Comparison of ENCODE assay signal across 30 cellular contexts in genomic region chr5:151829370-151829769, GRCh38. TPM values are rescaled to one million over a fixed set of nuclear protein-coding genes. Genes with fewer than 3 reads are reported as not detected.
DNase-seq lines count a peak whose midpoint lies in the region; TF ChIP-seq lines count a peak whose summit lies in the region.
"Had no signal": no experiment of that assay in that cellular context is flagged by ENCODE, and none has a peak within 500 bp of the region (broad histone marks: within the 10 kb centered on the region; RNA-seq: fewer than 3 reads in every experiment).

No MANE protein-coding gene starts in this region.

- H3K27me3 Mint-ChIP-seq in endodermal cell (ENCODE audit: insufficient read depth) = peaks cover 7% of the 10 kb centered on the region
- H3K27me3 Mint-ChIP-seq: B cell; CD4-positive, alpha-beta memory T cell; CD4-positive, alpha-beta T cell; CD4-positive, CD25-positive, alpha-beta regulatory T cell had no signal

- H3K9me3 ChIP-seq in HEK293 (ENCODE audit: control insufficient read depth, insufficient read depth, low read depth, low read length) = no peaks in the 10 kb centered on the region
- H3K9me3 ChIP-seq in endodermal cell (ENCODE audit: control insufficient read depth, low read length) = peaks cover 72% of the 10 kb centered on the region
- H3K9me3 ChIP-seq: BE2C had no signal

- H3K4me3 Mint-ChIP-seq in endodermal cell = no peak overlapping the region
- H3K4me3 Mint-ChIP-seq: B cell; CD14-positive monocyte; CD4-positive, alpha-beta T cell; CD8-positive, alpha-beta T cell had no signal

- H3K27ac ChIP-seq in HEK293 (ENCODE audit: extremely low read depth, low read depth, low read length) (no peak overlapping the region), endodermal cell (ENCODE audit: low read depth, low read length) (no peak overlapping the region)
- H3K27ac ChIP-seq: 22Rv1; A549; BLaER1; BLaER1 treated with 17β-estradiol and CSF1 and Interleukin-3, amounts not matched to agents 10 nM and 100 nM; C4-2B had no signal

- H3K36me3 ChIP-seq in HEK293 (ENCODE audit: control insufficient read depth in 2 of 2, insufficient read depth in 1 of 2, low read length in 2 of 2) (peaks cover 6 to 8% of the 10 kb centered on the region in 2 experiments; a peak in 2 of 3 replicates), endodermal cell (ENCODE audit: control insufficient read depth, insufficient read depth, low read length) (peaks cover 71% of the 10 kb centered on the region)

- H3K9ac ChIP-seq in endodermal cell (ENCODE audit: extremely low read depth, low read length, poor library complexity, severe bottlenecking) = no peak overlapping the region
- H3K9ac ChIP-seq: BLaER1; BLaER1 treated with 17β-estradiol and CSF1 and Interleukin-3, amounts not matched to agents 10 nM and 100 nM had no signal

- no peaks in the 10 kb centered on the region for H3K4me1 ChIP-seq in HEK293 (ENCODE audit: control insufficient read depth, insufficient read depth, low read length)
- H3K4me1 ChIP-seq in endodermal cell (ENCODE audit: control insufficient read depth, insufficient read depth, low read length) = no peaks in the 10 kb centered on the region
- H3K4me1 ChIP-seq: A549; BE2C; BLaER1; BLaER1 treated with 17β-estradiol and CSF1 and Interleukin-3, amounts not matched to agents 10 nM and 100 nM; Caco-2 had no signal

- H3K27ac Mint-ChIP-seq in endodermal cell = no peak overlapping the region
- H3K27ac Mint-ChIP-seq: B cell; CD14-positive monocyte; CD4-positive, alpha-beta T cell; CD8-positive, alpha-beta T cell had no signal

- CTCF ChIA-PET in HEK293 (lab: Yijun Ruan, JAX) = interaction anchor here (3.7 to 4.7 kb wide), 2 partner anchors 313 to 520 kb away, joined by 27 to 53 read pairs; no protein-coding TSS in a partner anchor

- POLR2A ChIA-PET in HEK293 (lab: Yijun Ruan, JAX) = no interaction called here

- no peak for TF ChIP-seq CTCF in HEK293 (tag by site-specific recombination; IDR thresholded peaks at IDR 0.05)
- no peak for TF ChIP-seq CTCF in endodermal cell (conservative IDR thresholded peaks at IDR 0.05)

- H3K4me3 ChIP-seq in HEK293 (ENCODE audit: low read depth, low read length) (no peak overlapping the region), endodermal cell (ENCODE audit: low read length) (peak overlapping the region; percentile 9)
- H3K4me3 ChIP-seq: A549; BLaER1; BLaER1 treated with 17β-estradiol and CSF1 and Interleukin-3, amounts not matched to agents 10 nM and 100 nM had no signal

- H3K4me1 Mint-ChIP-seq in endodermal cell = peaks cover 5% of the 10 kb centered on the region
- H3K4me1 Mint-ChIP-seq: B cell, CD14-positive monocyte had no signal

- H3K27me3 ChIP-seq in endodermal cell (ENCODE audit: control insufficient read depth, insufficient read depth, low read length, poor library complexity, severe bottlenecking) = no peaks in the 10 kb centered on the region
- H3K27me3 ChIP-seq: BE2C; BLaER1; BLaER1 treated with 17β-estradiol and CSF1 and Interleukin-3, amounts not matched to agents 10 nM and 100 nM had no signal

- no peak for DNase-seq in endodermal cell
- no peak for DNase-seq in activated CD4-positive, CD25-positive, alpha-beta regulatory T cell (lab: John Stamatoyannopoulos, UW)
- DNase-seq in C1 segment of cervical spinal cord (lab: John Stamatoyannopoulos, UW) = no peak
- DNase-seq: 8988T; ACHN; AML-193; BE2C; Caco-2; Calu3; CD4-positive, alpha-beta memory T cell; CD4-positive, alpha-beta T cell; CD4-positive, CD25-positive, alpha-beta regulatory T cell; CD8-positive, alpha-beta memory T cell; CD8-positive, alpha-beta T cell; COR-L47; DMS 273 treated with DMSO at 0.1 percent for 48 hours; DMS153; DMS53; DMS79; DMS79 treated with DMSO at 0.1 percent for 48 hours; DND-41; EL had no signal

- H3K36me3 Mint-ChIP-seq in endodermal cell (ENCODE audit: low read depth) = peaks cover 74% of the 10 kb centered on the region

- peaks cover 53% of the 10 kb centered on the region for H3K9me3 Mint-ChIP-seq in endodermal cell

- WGBS in endodermal cell (ENCODE audit: insufficient coverage in 1 of 2, insufficient read length in 1 of 2), 2 experiments = 100% methylated on average over 1 of the region's 1 CpG

TF ChIP-seq in HEK293, 187 proteins besides CTCF, POLR2A, EP300 and RAD21:
- TF ChIP-seq ZNF121 (tag by site-specific recombination; IDR thresholded peaks at IDR 0.05) (no peak), ZNF266 (tag by site-specific recombination; IDR thresholded peaks at IDR 0.05; ENCODE audit: low read depth) (no peak), OSR2 (tag by site-specific recombination; IDR thresholded peaks at IDR 0.05) (no peak), ZEB2 (tag by site-specific recombination; IDR thresholded peaks at IDR 0.05) (no peak), ZNF677 (tag by site-specific recombination; IDR thresholded peaks at IDR 0.05) (peak; percentile 95), ZNF843 (tag by site-specific recombination; IDR thresholded peaks at IDR 0.05) (no peak), ZBTB10 (tag by site-specific recombination; IDR thresholded peaks at IDR 0.05) (no peak), ZNF398 (tag by site-specific recombination; IDR thresholded peaks at IDR 0.05) (no peak)
TF ChIP-seq in HEK293: peak in this region for 1.

RNA-seq across cellular contexts. Expression of gene G3BP1, which starts 57.6 kb away (rescaled TPM):
- 100 to 1,000 TPM; 346 to 376 TPM for total RNA-seq in endodermal cell
- 146 TPM for polyA plus RNA-seq in endodermal cell (2013, experiment 1 of 2)
- polyA plus RNA-seq in endodermal cell (2013, experiment 2 of 2) = 146 TPM
